ENCODE assay signal across 21 cellular contexts in the genomic region with DNA sequence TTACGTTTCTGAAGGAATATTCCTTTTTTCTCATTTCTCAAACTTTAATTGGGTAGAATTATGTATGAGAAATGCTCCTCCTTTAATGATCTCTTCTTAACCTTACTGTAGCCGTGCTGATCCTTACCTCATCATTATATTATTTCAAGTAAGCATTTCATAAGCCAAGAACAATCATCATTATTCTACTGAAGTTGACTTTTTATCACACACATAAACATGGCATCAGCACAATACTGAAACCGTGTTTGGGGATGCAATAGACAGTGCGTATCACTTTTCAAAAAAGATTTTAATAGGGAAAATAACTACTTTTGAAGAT.
A peak's percentile ranks its signal among the peaks of the same experiment; 100 is the strongest.
DNase-seq lines count a peak whose midpoint lies in the region; ATAC-seq and TF ChIP-seq lines count a peak whose summit lies in the region.
"Had no signal": no experiment of that assay in that cellular context is flagged by ENCODE, and none has a peak within 500 bp of the region (broad histone marks: within the 10 kb centered on the region; RNA-seq: fewer than 3 reads in every experiment).

No MANE protein-coding gene starts in this region.

- in situ Hi-C loops in brain microvascular endothelial cell (cut with HindIII; ENCODE audit: low pct_ligation_motif_present, low sequenced_read_pairs) = no loop called here

- no peak overlapping the region for H3K4me3 ChIP-seq in cardiac muscle cell
- no peak overlapping the region for H3K4me3 ChIP-seq in brain microvascular endothelial cell (ENCODE audit: low read depth, low read length)
- no peak overlapping the region for H3K4me3 ChIP-seq in subcutaneous abdominal adipose tissue (ENCODE audit: low read depth in 1 of 5, low read length in 5 of 5)
- H3K4me3 ChIP-seq in foreskin fibroblast (ENCODE audit: low read depth in 1 of 2, low read length in 2 of 2) = no peak overlapping the region
- H3K4me3 ChIP-seq: body of pancreas, esophagus squamous epithelium had no signal

- H3K27me3 ChIP-seq in cardiac muscle cell (no peaks in the 10 kb centered on the region), brain microvascular endothelial cell (replicated peaks) (no peaks in the 10 kb centered on the region), subcutaneous abdominal adipose tissue (ENCODE audit: control insufficient read depth in 5 of 5, insufficient read depth in 4 of 5, low read length in 5 of 5) (no peaks in the 10 kb centered on the region)
- H3K27me3 ChIP-seq: body of pancreas, esophagus squamous epithelium had no signal

- TF ChIP-seq CTCF in cardiac muscle cell (IDR thresholded peaks at IDR 0.05; ENCODE audit: low read depth, low read length) = no peak
- no peak for TF ChIP-seq CTCF in brain microvascular endothelial cell (IDR thresholded peaks at IDR 0.05; ENCODE audit: low read depth, low read length, missing control alignments)
- no peak for TF ChIP-seq CTCF in foreskin fibroblast (IDR thresholded peaks at IDR 0.05; ENCODE audit: low read depth, low read length)

- peaks cover 69% of the 10 kb centered on the region for H3K4me1 ChIP-seq in cardiac muscle cell (ENCODE audit: low read depth)
- peaks cover 0 to 12% (median 6%) of the 10 kb centered on the region in 5 donors for H3K4me1 ChIP-seq in subcutaneous abdominal adipose tissue (ENCODE audit: control insufficient read depth in 5 of 5, insufficient read depth in 5 of 5, low read length in 5 of 5)

- H3K9me3 ChIP-seq in cardiac muscle cell (ENCODE audit: low read depth) (no peaks in the 10 kb centered on the region), subcutaneous abdominal adipose tissue (ENCODE audit: control insufficient read depth in 5 of 5, low read length in 5 of 5) (no peaks in the 10 kb centered on the region)
- H3K9me3 ChIP-seq: body of pancreas, esophagus squamous epithelium had no signal

- peak overlapping the region; percentile 89 for H3K27ac ChIP-seq in cardiac muscle cell
- peak overlapping the region; percentile 78 for H3K27ac ChIP-seq in brain microvascular endothelial cell
- peak overlapping the region; percentile 74 for H3K27ac ChIP-seq in subcutaneous abdominal adipose tissue (ENCODE audit: low read depth, low read length)

- intact Hi-C loops in Right ventricle myocardium inferior (cut with DNase I) = no loop called here

- H3K36me3 ChIP-seq in cardiac muscle cell = no peaks in the 10 kb centered on the region
- H3K36me3 ChIP-seq in brain microvascular endothelial cell (replicated peaks) = no peaks in the 10 kb centered on the region
- no peaks in the 10 kb centered on the region for H3K36me3 ChIP-seq in subcutaneous abdominal adipose tissue (ENCODE audit: control insufficient read depth in 5 of 5, insufficient read depth in 5 of 5, low read length in 5 of 5)
- H3K36me3 ChIP-seq: esophagus squamous epithelium had no signal

- H3K9ac ChIP-seq in subcutaneous abdominal adipose tissue (ENCODE audit: low read length in 5 of 5) = no peak overlapping the region

- ATAC-seq in Right ventricle myocardium inferior (no peak), HG02973 (IDR thresholded peaks at IDR 0.05; ENCODE audit: unreplicated experiment) (no peak)
- ATAC-seq: CD8-positive, alpha-beta T cell; natural killer cell treated with Interleukin-12 subunit alpha and Interleukin-12 subunit beta and Interleukin-15 and Interleukin-18, amount 100 ng/mL, for 72 hours had no signal

- DNase-seq in cardiac muscle cell (ENCODE audit: low read depth in 1 of 2, low spot score in 1 of 2) (peak in 1 of 2 donors; percentile 9), Right ventricle myocardium inferior (ENCODE audit: missing footprints) (no peak), brain microvascular endothelial cell (no peak), iris pigment epithelial cell (ENCODE audit: low read depth) (peak; percentile 40), NCI-H187 (lab: John Stamatoyannopoulos, UW) (no peak), foreskin fibroblast (no peak)
- DNase-seq: activated CD4-positive, alpha-beta memory T cell treated with anti-CD3 and anti-CD28 coated beads, Interleukin-2, amount 10 ng/mL, durations not matched to agents 7 days and 5 days; activated CD4-positive, CD25-positive, alpha-beta regulatory T cell treated with anti-CD3 and anti-CD28 coated beads, Interleukin-2, amount 50 U/mL, for 72 hours; activated effector memory CD4-positive, alpha-beta T cell treated with anti-CD3 and anti-CD28 coated beads, Interleukin-2, amount 50 U/mL, for 16 hours; body of pancreas; CD8-positive, alpha-beta T cell; esophagus squamous epithelium; KG1; NCI-H1436 treated with DMSO at 0.1 percent for 48 hours; NCI-H524; NK-92 treated with Interleukin-12 subunit alpha and Interleukin-12 subunit beta, amount 100 ng/mL, for 24 hours; SIG-M5; stimulated activated CD8-positive, alpha-beta memory T cell treated with anti-CD3 and anti-CD28 coated beads, Interleukin-4, amount 100 ng/mL, for 48 hours had no signal
